9 cellular contexts compared by ENCODE assay signal in genomic region chr1:27536767-27537166, GRCh38. TPM values are rescaled to one million over a fixed set of nuclear protein-coding genes. Genes with fewer than 3 reads are reported as not detected.
DNase-seq lines count a peak whose midpoint lies in the region; ATAC-seq, FAIRE-seq and TF ChIP-seq lines count a peak whose summit lies in the region.
"Had no signal": no experiment of that assay in that cellular context is flagged by ENCODE, and none has a peak within 500 bp of the region (broad histone marks: within the 10 kb centered on the region; RNA-seq: fewer than 3 reads in every experiment).

No MANE protein-coding gene starts in this region.

- dilution Hi-C loops in keratinocyte (cut with MboI; ENCODE audit: extremely low pct_ligation_motif_present, low sequenced_read_pairs), result no loop called here

- no peaks in the 10 kb centered on the region for H3K27me3 ChIP-seq in body of pancreas
- no peaks in the 10 kb centered on the region for H3K27me3 ChIP-seq in keratinocyte (ENCODE audit: control insufficient read depth, extremely low read depth, insufficient read depth, low read length)
- H3K27me3 ChIP-seq in thoracic aorta (replicated peaks; ENCODE audit: insufficient read depth), result no peaks in the 10 kb centered on the region

- no peaks in the 10 kb centered on the region for H4K20me1 ChIP-seq in keratinocyte (ENCODE audit: control insufficient read depth, extremely low read depth, insufficient read depth, low read length)

- intact Hi-C loops in body of pancreas (cut with DNase I), result no loop called here

- no peak for TF ChIP-seq POLR2A in body of pancreas (IDR thresholded peaks at IDR 0.05)

- peaks cover 7% of the 10 kb centered on the region for H3K9me1 ChIP-seq in keratinocyte (ENCODE audit: control insufficient read depth, extremely low read depth, insufficient read depth, low read length)

- ATAC-seq in body of pancreas, result peak; percentile 42
- no peak for ATAC-seq in thoracic aorta (ENCODE audit: insufficient number of reproducible peaks, low FRiP score, low read depth)
- no peak for ATAC-seq in GM21619 (IDR thresholded peaks at IDR 0.05; ENCODE audit: unreplicated experiment)
- no peak for ATAC-seq in HG02678 (IDR thresholded peaks at IDR 0.05; ENCODE audit: unreplicated experiment)
- no peak for ATAC-seq in HG02870 (IDR thresholded peaks at IDR 0.05; ENCODE audit: unreplicated experiment)

- DNase-seq in LHCN-M2 (ENCODE audit: low read depth) (peak; percentile 91), body of pancreas (peak in 3 of 4 donors; percentile 49 to 81 (median 55)), keratinocyte (ENCODE audit: low read depth, low spot score) (no peak), thoracic aorta (ENCODE audit: low spot score) (no peak)
- no peak for DNase-seq in central memory CD4-positive, alpha-beta T cell

- H3K4me1 ChIP-seq in body of pancreas, result peaks cover 15% of the 10 kb centered on the region
- peaks cover 65% of the 10 kb centered on the region for H3K4me1 ChIP-seq in keratinocyte (ENCODE audit: control insufficient read depth, extremely low read depth, insufficient read depth, low read length)
- peaks cover 29 to 55% of the 10 kb centered on the region in 2 donors for H3K4me1 ChIP-seq in thoracic aorta (ENCODE audit: control insufficient read depth in 1 of 2, low read depth in 2 of 2)

- no peak overlapping the region for H2AFZ ChIP-seq in keratinocyte (ENCODE audit: control insufficient read depth, low read length)

- H3K79me2 ChIP-seq in keratinocyte (ENCODE audit: control insufficient read depth, insufficient read depth, low read length), result peaks cover 2% of the 10 kb centered on the region

- peak overlapping the region; percentile 39 for H3K9ac ChIP-seq in keratinocyte (ENCODE audit: control insufficient read depth, extremely low read depth, insufficient read depth, low read length)

- no peak for FAIRE-seq in keratinocyte (lab: Jason Lieb, UNC)
- FAIRE-seq: endothelial cell of umbilical vein had no signal

- H3K9me3 ChIP-seq in body of pancreas, result no peaks in the 10 kb centered on the region
- no peaks in the 10 kb centered on the region for H3K9me3 ChIP-seq in keratinocyte (ENCODE audit: control insufficient read depth, low read depth, low read length)
- no peaks in the 10 kb centered on the region for H3K9me3 ChIP-seq in thoracic aorta

- H3K4me2 ChIP-seq in keratinocyte (ENCODE audit: control insufficient read depth, extremely low read depth, insufficient read depth, low read depth, low read length), result peak overlapping the region; percentile 40

- WGBS in body of pancreas, 2 donors, result 23 to 27% methylated on average over 10 to 11 of the region's 11 CpGs

- H3K27ac ChIP-seq in body of pancreas, result no peak overlapping the region
- peak overlapping the region; percentile 18 for H3K27ac ChIP-seq in keratinocyte (ENCODE audit: control insufficient read depth, insufficient read depth, low read length)
- peak overlapping the region in 1 of 2 donors; percentile 62 for H3K27ac ChIP-seq in thoracic aorta

- H3K36me3 ChIP-seq in body of pancreas (replicated peaks in 1 of 2; ENCODE audit: insufficient read depth in 1 of 2, low read depth in 2 of 2) (no peaks in the 10 kb centered on the region), keratinocyte (ENCODE audit: control insufficient read depth in 2 of 2, extremely low read depth in 1 of 2, insufficient read depth in 2 of 2, low read length in 2 of 2) (peaks cover 4 to 15% of the 10 kb centered on the region in 2 experiments), thoracic aorta (peaks cover 23% of the 10 kb centered on the region)

- no peak overlapping the region for H3K4me3 ChIP-seq in body of pancreas
- peak overlapping the region in 1 of 3 experiments; percentile 9 for H3K4me3 ChIP-seq in keratinocyte (ENCODE audit: control insufficient read depth in 2 of 3, extremely low read depth in 1 of 3, insufficient read depth in 2 of 3, low read depth in 1 of 3, low read length in 3 of 3)
- H3K4me3 ChIP-seq in thoracic aorta, result peak overlapping the region; percentile 41

- peak in 1 of 7 experiments; percentile 13 for TF ChIP-seq CTCF in body of pancreas (IDR thresholded peaks at IDR 0.05)
- peak in 1 of 3 experiments; percentile 3 for TF ChIP-seq CTCF in keratinocyte (optimal IDR thresholded peaks at IDR 0.05 in 1 of 3, IDR thresholded peaks at IDR 0.05 in 1 of 3, conservative IDR thresholded peaks at IDR 0.05 in 1 of 3; ENCODE audit: extremely low read depth in 1 of 3, insufficient read depth in 2 of 3, low read length in 3 of 3)
- peak; percentile 19 for TF ChIP-seq CTCF in thoracic aorta (IDR thresholded peaks at IDR 0.05)

RNA-seq across cellular contexts. Expression of gene WASF2, which starts 46.8 kb away (rescaled TPM):
- total RNA-seq in LHCN-M2 (2014; rRNA removed) (21.2 and 31.0 TPM in 2 replicates), body of pancreas (10 to 100 TPM; 28.0 to 36.1 TPM), thoracic aorta (10 to 100 TPM; 60.1 to 83.7 TPM)
- 71.6 TPM for polyA plus RNA-seq in LHCN-M2 (2012)
- 31.3 to 53.8 TPM (median 42.9 TPM) in 3 replicates for polyA plus RNA-seq in keratinocyte
- polyA plus RNA-seq in keratinocyte (2011; ENCODE audit: low read depth), result 43.3 TPM
- 52.9 and 67.2 TPM in 2 replicates for polyA plus RNA-seq in keratinocyte (2011; cell fraction: cytosol; rRNA removed)
- 50.6 and 59.2 TPM in 2 replicates for polyA plus RNA-seq in keratinocyte (2011; cell fraction: nucleus; rRNA removed)
- polyA plus RNA-seq in keratinocyte (2012; ENCODE audit: low replicate concordance), result 49.9 and 65.8 TPM in 2 replicates
- polyA minus RNA-seq in keratinocyte, result 53.1 to 145 TPM (median 57.9 TPM) in 3 replicates
- polyA minus RNA-seq in keratinocyte (2011; cell fraction: cytosol; rRNA and poly(A)+ RNA removed), result 49.5 TPM
- 25.2 and 42.4 TPM in 2 replicates for polyA minus RNA-seq in keratinocyte (2011; cell fraction: nucleus; rRNA and poly(A)+ RNA removed)

Comparison
In these comparisons a context has a peak if more than half of its experiments do, and no peak if none do; other contexts are left out.
1. DNase-seq: peak in LHCN-M2 (single experiment) and body of pancreas (3 of 4); none in keratinocyte (single experiment), thoracic aorta (single experiment) and central memory CD4-positive, alpha-beta T cell (single experiment).